Comparison of ENCODE assay signal across 30 cellular contexts in genomic region chr4:28774344-28774743, GRCh38.
"Had no signal": no experiment of that assay in that cellular context is flagged by ENCODE, and none has a peak within 500 bp of the region (broad histone marks: within the 10 kb centered on the region; RNA-seq: fewer than 3 reads in every experiment).

No MANE protein-coding gene starts in this region.

- H2AFZ ChIP-seq: PC-9 had no signal

- FAIRE-seq: K562, TTC549 had no signal

- H3K27ac Mint-ChIP-seq: activated B cell treated with CpG ODN at 0.5 μM for 24 hours; activated CD4-positive, alpha-beta memory T cell treated with anti-CD3 and anti-CD28 coated beads for 36 hours; activated CD4-positive, alpha-beta T cell treated with anti-CD3 and anti-CD28 coated beads, Interleukin-2, amount 10 ng/mL, durations not matched to agents 7 days and 5 days; activated naive CD4-positive, alpha-beta T cell treated with anti-CD3 and anti-CD28 coated beads for 36 hours; activated naive CD8-positive, alpha-beta T cell; activated T-helper 17 cell treated with anti-CD3 and anti-CD28 coated beads, Interleukin-2, amount 50 U/mL, for 72 hours; T-cell had no signal

- H3K4me1 ChIP-seq: breast epithelium had no signal

- H3K4me2 ChIP-seq: PC-9 had no signal

- H3K36me3 ChIP-seq: breast epithelium had no signal

- DNase-seq: activated B cell treated with CpG ODN at 0.5 μM for 24 hours; activated CD4-positive, alpha-beta memory T cell treated with anti-CD3 and anti-CD28 coated beads for 36 hours; activated CD4-positive, alpha-beta T cell treated with anti-CD3 and anti-CD28 coated beads for 1 hour; activated CD4-positive, alpha-beta T cell treated with anti-CD3 and anti-CD28 coated beads, Interleukin-2, amount 10 ng/mL, durations not matched to agents 7 days and 5 days; activated CD8-positive, alpha-beta memory T cell treated with anti-CD3 and anti-CD28 coated beads for 24 hours; activated gamma-delta T cell; activated naive CD4-positive, alpha-beta T cell treated with anti-CD3 and anti-CD28 coated beads for 36 hours; activated T-cell treated with anti-CD3 and anti-CD28 coated beads, Interleukin-2, amount 50 U/mL, for 48 hours; anterior cingulate cortex; central memory CD4-positive, alpha-beta T cell; Karpas-422; NCI-H1105 treated with DMSO at 0.1 percent for 48 hours; NCI-H1436 treated with DMSO at 0.1 percent for 48 hours; NCI-H187 treated with DMSO at 0.1 percent for 48 hours; NCI-H2081 treated with DMSO at 0.1 percent for 48 hours; NCI-H2171 treated with DMSO at 0.1 percent for 48 hours; NCI-H345; NCI-H510A; NCI-H526 treated with DMSO at 0.1 percent for 48 hours; NCI-H82; PC-9; T-cell; T-helper 2 cell; T1000 had no signal

- H3K4me1 Mint-ChIP-seq: activated B cell treated with CpG ODN at 0.5 μM for 24 hours; activated CD4-positive, alpha-beta T cell treated with anti-CD3 and anti-CD28 coated beads, Interleukin-2, amount 10 ng/mL, durations not matched to agents 7 days and 5 days; activated T-helper 17 cell treated with anti-CD3 and anti-CD28 coated beads, Interleukin-2, amount 50 U/mL, for 72 hours; T-cell had no signal

- H3K27me3 ChIP-seq: breast epithelium had no signal

- ATAC-seq: activated T-helper 17 cell treated with anti-CD3 and anti-CD28 coated beads, Interleukin-2, amount 50 U/mL, for 72 hours; K562; T-cell had no signal

- H3K36me3 Mint-ChIP-seq: activated CD4-positive, alpha-beta memory T cell treated with anti-CD3 and anti-CD28 coated beads for 36 hours; activated naive CD8-positive, alpha-beta T cell; T-cell had no signal

- H3K27ac ChIP-seq: breast epithelium, PC-9, SK-N-MC had no signal

- H3K4me3 ChIP-seq: breast epithelium, K562, PC-9, SK-N-MC had no signal

- H3K27me3 Mint-ChIP-seq: activated B cell treated with CpG ODN at 0.5 μM for 24 hours; activated CD4-positive, alpha-beta memory T cell treated with anti-CD3 and anti-CD28 coated beads for 36 hours; activated CD4-positive, alpha-beta T cell treated with anti-CD3 and anti-CD28 coated beads, Interleukin-2, amount 10 ng/mL, durations not matched to agents 7 days and 5 days; activated naive CD8-positive, alpha-beta T cell; activated T-helper 17 cell treated with anti-CD3 and anti-CD28 coated beads, Interleukin-2, amount 50 U/mL, for 72 hours; T-cell had no signal

- H3K9me3 ChIP-seq: breast epithelium had no signal

- H3K4me3 Mint-ChIP-seq: activated B cell treated with CpG ODN at 0.5 μM for 24 hours; activated CD4-positive, alpha-beta memory T cell treated with anti-CD3 and anti-CD28 coated beads for 36 hours; activated CD4-positive, alpha-beta T cell treated with anti-CD3 and anti-CD28 coated beads, Interleukin-2, amount 10 ng/mL, durations not matched to agents 7 days and 5 days; activated naive CD4-positive, alpha-beta T cell treated with anti-CD3 and anti-CD28 coated beads for 36 hours; activated naive CD8-positive, alpha-beta T cell; activated T-helper 17 cell treated with anti-CD3 and anti-CD28 coated beads, Interleukin-2, amount 50 U/mL, for 72 hours; T-cell had no signal
